1 cellular context compared by ENCODE assay signal in the genomic region with DNA sequence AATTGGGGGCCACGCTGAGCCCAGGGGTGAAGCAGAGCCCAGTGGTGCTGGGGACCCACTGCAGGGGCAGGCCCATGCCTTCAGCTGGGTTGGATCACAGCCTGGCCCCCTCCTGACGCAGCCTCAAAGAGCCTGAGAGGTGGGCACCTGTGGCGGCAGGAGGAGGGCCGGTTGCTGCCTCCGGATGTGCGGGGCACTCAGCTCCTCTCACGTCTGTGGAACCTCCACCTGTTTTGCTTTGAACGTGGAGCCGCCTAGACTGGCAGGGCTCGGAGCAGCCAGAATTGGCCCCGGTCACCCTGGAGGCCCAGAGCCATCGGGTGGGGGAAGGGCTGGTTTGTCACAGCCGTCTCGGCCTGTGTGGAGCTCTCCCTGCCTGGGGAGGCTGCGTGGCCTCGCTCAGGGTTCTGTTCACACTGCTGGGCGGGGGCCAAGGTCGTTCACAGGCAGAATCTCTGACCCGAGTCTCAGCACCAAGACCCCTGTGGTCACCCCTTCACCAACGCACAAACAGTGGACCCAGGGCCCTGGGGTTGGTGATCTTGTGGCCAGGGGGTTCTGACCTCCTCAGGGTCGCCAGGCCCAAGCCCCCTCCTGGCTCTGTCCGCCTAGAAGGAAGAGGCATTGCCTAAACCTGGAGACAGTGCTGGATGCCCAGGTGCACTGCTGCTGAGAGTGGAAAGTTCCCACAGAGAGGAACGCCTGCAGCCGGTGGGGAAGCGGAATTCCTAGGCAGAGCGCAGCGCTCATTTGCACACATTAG.
A peak's percentile ranks its signal among the peaks of the same experiment; 100 is the strongest.
TF ChIP-seq lines count a peak whose summit lies in the region.

No MANE protein-coding gene starts in this region.

TF ChIP-seq in HepG2, 621 proteins besides CTCF, POLR2A, EP300 and RAD21 (continues in another document):
- TF ChIP-seq, protein P1, sequence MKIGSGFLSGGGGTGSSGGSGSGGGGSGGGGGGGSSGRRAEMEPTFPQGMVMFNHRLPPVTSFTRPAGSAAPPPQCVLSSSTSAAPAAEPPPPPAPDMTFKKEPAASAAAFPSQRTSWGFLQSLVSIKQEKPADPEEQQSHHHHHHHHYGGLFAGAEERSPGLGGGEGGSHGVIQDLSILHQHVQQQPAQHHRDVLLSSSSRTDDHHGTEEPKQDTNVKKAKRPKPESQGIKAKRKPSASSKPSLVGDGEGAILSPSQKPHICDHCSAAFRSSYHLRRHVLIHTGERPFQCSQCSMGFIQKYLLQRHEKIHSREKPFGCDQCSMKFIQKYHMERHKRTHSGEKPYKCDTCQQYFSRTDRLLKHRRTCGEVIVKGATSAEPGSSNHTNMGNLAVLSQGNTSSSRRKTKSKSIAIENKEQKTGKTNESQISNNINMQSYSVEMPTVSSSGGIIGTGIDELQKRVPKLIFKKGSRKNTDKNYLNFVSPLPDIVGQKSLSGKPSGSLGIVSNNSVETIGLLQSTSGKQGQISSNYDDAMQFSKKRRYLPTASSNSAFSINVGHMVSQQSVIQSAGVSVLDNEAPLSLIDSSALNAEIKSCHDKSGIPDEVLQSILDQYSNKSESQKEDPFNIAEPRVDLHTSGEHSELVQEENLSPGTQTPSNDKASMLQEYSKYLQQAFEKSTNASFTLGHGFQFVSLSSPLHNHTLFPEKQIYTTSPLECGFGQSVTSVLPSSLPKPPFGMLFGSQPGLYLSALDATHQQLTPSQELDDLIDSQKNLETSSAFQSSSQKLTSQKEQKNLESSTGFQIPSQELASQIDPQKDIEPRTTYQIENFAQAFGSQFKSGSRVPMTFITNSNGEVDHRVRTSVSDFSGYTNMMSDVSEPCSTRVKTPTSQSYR (CRISPR knock-in tag; IDR thresholded peaks at IDR 0.05; ENCODE audit: borderline replicate concordance): peak; percentile 76
- TF ChIP-seq HDAC1 (CRISPR knock-in tag; IDR thresholded peaks at IDR 0.05) (peak; percentile 28; the same call in 1 of the 2 replicates), REST (IDR thresholded peaks at IDR 0.05; ENCODE audit: borderline replicate concordance in 1 of 2, low read depth in 1 of 2, low read length in 2 of 2) (no peak), ARNT2 (CRISPR knock-in tag; IDR thresholded peaks at IDR 0.05; ENCODE audit: low read depth) (0 out of 2 replicates have a peak, but pooled peaks have one; percentile 29), ZNF256 (CRISPR knock-in tag; conservative IDR thresholded peaks at IDR 0.05) (no peak), ZBTB38 (CRISPR knock-in tag; IDR thresholded peaks at IDR 0.05) (0 out of 2 replicates have a peak, but pooled peaks have one; percentile 0), ZBTB42 (CRISPR knock-in tag; IDR thresholded peaks at IDR 0.05) (0 out of 2 replicates have a peak, but pooled peaks have one; percentile 20), IKZF5 (CRISPR knock-in tag; IDR thresholded peaks at IDR 0.05) (no peak), ZBTB7B (CRISPR knock-in tag; IDR thresholded peaks at IDR 0.05) (peak; percentile 24; the same call in 1 of the 2 replicates), ZNF839 (CRISPR knock-in tag; IDR thresholded peaks at IDR 0.05; ENCODE audit: borderline replicate concordance) (peak; percentile 54; the same call in 1 of the 2 replicates), GATAD2A (CRISPR knock-in tag; IDR thresholded peaks at IDR 0.05) (peak; percentile 34), ZNF160 (CRISPR knock-in tag; IDR thresholded peaks at IDR 0.05) (no peak), ZFX (CRISPR knock-in tag; IDR thresholded peaks at IDR 0.05; ENCODE audit: low read depth) (peak; percentile 30; the same call in 1 of the 2 replicates), ZNF687 (CRISPR knock-in tag; IDR thresholded peaks at IDR 0.05) (peak; percentile 11; the same call in 1 of the 2 replicates), CENPBD1 (CRISPR knock-in tag; IDR thresholded peaks at IDR 0.05; ENCODE audit: borderline replicate concordance, low read depth) (no peak), ZNF660 (CRISPR knock-in tag; IDR thresholded peaks at IDR 0.05; ENCODE audit: borderline replicate concordance, low read depth) (no peak), HNRNPL (IDR thresholded peaks at IDR 0.05; ENCODE audit: low read depth, low read length) (peak; percentile 42; the same call in 1 of the 2 replicates), GMEB1 (CRISPR knock-in tag; IDR thresholded peaks at IDR 0.05; ENCODE audit: borderline replicate concordance) (0 out of 2 replicates have a peak, but pooled peaks have one; percentile 12), ZNF383 (CRISPR knock-in tag; IDR thresholded peaks at IDR 0.05; ENCODE audit: borderline replicate concordance) (0 out of 2 replicates have a peak, but pooled peaks have one; percentile 5), ZNF777 (CRISPR knock-in tag; IDR thresholded peaks at IDR 0.05) (peak; percentile 89)
- TF ChIP-seq, protein P2, sequence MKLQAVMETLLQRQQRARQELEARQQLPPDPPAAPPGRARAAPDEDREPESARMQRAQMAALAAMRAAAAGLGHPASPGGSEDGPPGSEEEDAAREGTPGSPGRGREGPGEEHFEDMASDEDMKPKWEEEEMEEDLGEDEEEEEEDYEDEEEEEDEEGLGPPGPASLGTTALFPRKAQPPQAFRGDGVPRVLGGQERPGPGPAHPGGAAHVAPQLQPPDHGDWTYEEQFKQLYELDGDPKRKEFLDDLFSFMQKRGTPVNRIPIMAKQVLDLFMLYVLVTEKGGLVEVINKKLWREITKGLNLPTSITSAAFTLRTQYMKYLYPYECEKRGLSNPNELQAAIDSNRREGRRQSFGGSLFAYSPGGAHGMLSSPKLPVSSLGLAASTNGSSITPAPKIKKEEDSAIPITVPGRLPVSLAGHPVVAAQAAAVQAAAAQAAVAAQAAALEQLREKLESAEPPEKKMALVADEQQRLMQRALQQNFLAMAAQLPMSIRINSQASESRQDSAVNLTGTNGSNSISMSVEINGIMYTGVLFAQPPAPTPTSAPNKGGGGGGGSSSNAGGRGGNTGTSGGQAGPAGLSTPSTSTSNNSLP (IDR thresholded peaks at IDR 0.05; ENCODE audit: low read depth, low read length): no peak
- TF ChIP-seq, protein P3, sequence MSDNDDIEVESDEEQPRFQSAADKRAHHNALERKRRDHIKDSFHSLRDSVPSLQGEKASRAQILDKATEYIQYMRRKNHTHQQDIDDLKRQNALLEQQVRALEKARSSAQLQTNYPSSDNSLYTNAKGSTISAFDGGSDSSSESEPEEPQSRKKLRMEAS (IDR thresholded peaks at IDR 0.05): peak; percentile 10; the same call in 1 of the 2 replicates
- TF ChIP-seq, protein P4, sequence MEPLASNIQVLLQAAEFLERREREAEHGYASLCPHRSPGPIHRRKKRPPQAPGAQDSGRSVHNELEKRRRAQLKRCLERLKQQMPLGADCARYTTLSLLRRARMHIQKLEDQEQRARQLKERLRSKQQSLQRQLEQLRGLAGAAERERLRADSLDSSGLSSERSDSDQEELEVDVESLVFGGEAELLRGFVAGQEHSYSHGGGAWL (CRISPR knock-in tag; IDR thresholded peaks at IDR 0.05): 0 out of 2 replicates have a peak, but pooled peaks have one; percentile 40
- TF ChIP-seq, protein P5, sequence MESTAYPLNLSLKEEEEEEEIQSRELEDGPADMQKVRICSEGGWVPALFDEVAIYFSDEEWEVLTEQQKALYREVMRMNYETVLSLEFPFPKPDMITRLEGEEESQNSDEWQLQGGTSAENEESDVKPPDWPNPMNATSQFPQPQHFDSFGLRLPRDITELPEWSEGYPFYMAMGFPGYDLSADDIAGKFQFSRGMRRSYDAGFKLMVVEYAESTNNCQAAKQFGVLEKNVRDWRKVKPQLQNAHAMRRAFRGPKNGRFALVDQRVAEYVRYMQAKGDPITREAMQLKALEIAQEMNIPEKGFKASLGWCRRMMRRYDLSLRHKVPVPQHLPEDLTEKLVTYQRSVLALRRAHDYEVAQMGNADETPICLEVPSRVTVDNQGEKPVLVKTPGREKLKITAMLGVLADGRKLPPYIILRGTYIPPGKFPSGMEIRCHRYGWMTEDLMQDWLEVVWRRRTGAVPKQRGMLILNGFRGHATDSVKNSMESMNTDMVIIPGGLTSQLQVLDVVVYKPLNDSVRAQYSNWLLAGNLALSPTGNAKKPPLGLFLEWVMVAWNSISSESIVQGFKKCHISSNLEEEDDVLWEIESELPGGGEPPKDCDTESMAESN (CRISPR knock-in tag; conservative IDR thresholded peaks at IDR 0.05): 0 out of 2 replicates have a peak, but pooled peaks have one; percentile 26
- TF ChIP-seq, protein P6, sequence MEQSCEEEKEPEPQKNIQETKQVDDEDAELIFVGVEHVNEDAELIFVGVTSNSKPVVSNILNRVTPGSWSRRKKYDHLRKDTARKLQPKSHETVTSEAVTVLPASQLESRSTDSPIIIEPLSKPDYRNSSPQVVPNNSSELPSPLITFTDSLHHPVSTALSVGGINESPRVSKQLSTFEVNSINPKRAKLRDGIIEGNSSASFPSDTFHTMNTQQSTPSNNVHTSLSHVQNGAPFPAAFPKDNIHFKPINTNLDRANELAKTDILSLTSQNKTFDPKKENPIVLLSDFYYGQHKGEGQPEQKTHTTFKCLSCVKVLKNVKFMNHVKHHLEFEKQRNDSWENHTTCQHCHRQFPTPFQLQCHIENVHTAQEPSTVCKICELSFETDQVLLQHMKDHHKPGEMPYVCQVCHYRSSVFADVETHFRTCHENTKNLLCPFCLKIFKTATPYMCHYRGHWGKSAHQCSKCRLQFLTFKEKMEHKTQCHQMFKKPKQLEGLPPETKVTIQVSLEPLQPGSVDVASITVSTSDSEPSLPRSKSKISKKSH (CRISPR knock-in tag; IDR thresholded peaks at IDR 0.05; ENCODE audit: borderline replicate concordance): no peak
